In the genomic region with DNA sequence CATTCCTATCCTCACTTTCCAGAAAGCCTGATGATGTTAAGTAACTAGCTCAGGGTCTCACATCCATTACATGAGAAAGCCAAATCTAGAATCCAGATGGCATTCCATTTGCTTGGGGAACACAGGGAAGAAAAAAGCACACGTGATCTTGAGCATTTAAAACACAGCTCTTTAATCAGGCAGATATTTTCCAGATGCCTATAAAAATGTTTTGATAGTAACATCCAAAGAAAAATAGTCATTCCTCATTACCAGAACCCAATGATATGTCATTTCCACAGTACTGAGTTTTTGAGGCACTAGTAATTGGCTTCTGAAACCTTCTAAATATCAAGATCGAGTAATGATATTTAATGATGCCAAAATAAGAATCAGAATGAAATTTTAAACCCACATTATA, we compare ENCODE assay signal across 32 cellular contexts.
"Had no signal": no experiment of that assay in that cellular context is flagged by ENCODE, and none has a peak within 500 bp of the region (broad histone marks: within the 10 kb centered on the region; RNA-seq: fewer than 3 reads in every experiment).

No MANE protein-coding gene starts in this region.

- H3K27me3 ChIP-seq: ascending aorta, cardiac muscle cell had no signal

- H3K36me3 ChIP-seq: ascending aorta, cardiac muscle cell had no signal

- H3K27ac ChIP-seq: ascending aorta, cardiac muscle cell, SK-N-MC, VCaP had no signal

- H3K9me3 ChIP-seq: ascending aorta had no signal

- DNase-seq: activated B cell treated with CpG ODN at 0.5 μM for 24 hours; activated CD4-positive, alpha-beta memory T cell treated with anti-CD3 and anti-CD28 coated beads for 36 hours; activated CD4-positive, alpha-beta T cell treated with anti-CD3 and anti-CD28 coated beads for 4 hours; activated CD4-positive, alpha-beta T cell treated with anti-CD3 and anti-CD28 coated beads, Interleukin-2, amount 50 U/mL, for 1 hour; activated CD4-positive, CD25-positive, alpha-beta regulatory T cell treated with anti-CD3 and anti-CD28 coated beads, Interleukin-2, amount 50 U/mL, for 72 hours; activated CD8-positive, alpha-beta memory T cell treated with anti-CD3 and anti-CD28 coated beads, Interleukin-2, amount 50 U/mL, for 4 hours; activated effector memory CD4-positive, alpha-beta T cell treated with Interleukin-2 at 50 U/mL for 16 hours; activated naive CD4-positive, alpha-beta T cell treated with anti-CD3 and anti-CD28 coated beads, Interleukin-2, amount 10 ng/mL, durations not matched to agents 7 days and 5 days; activated naive CD8-positive, alpha-beta T cell treated with anti-CD3 and anti-CD28 coated beads for 36 hours; activated T-cell treated with anti-CD3 and anti-CD28 coated beads for 4 hours; activated T-cell treated with anti-CD3 and anti-CD28 coated beads, Interleukin-2, amount 50 U/mL, for 48 hours; amygdala; Karpas-422; KBM-7; NCI-H1105; NCI-H1417 treated with DMSO at 0.1 percent for 48 hours; NCI-H2029 treated with DMSO at 0.1 percent for 48 hours; NCI-H2107; NCI-H226; NCI-H446 treated with DMSO at 0.1 percent for 48 hours; NCI-H524 treated with DMSO at 0.1 percent for 48 hours; NK-92 treated with Interleukin-12 subunit alpha and Interleukin-12 subunit beta, amount 100 ng/mL, for 24 hours; OCI-M1; Right ventricle myocardium superior; SW 1271; T-helper 1 cell; T-helper 2 cell; T-helper 9 cell had no signal

- H3K4me3 ChIP-seq: ascending aorta, cardiac muscle cell, SK-N-MC had no signal

- H3K4me1 ChIP-seq: ascending aorta had no signal
